ENCODE assay signal across 17 cellular contexts in the genomic region with DNA sequence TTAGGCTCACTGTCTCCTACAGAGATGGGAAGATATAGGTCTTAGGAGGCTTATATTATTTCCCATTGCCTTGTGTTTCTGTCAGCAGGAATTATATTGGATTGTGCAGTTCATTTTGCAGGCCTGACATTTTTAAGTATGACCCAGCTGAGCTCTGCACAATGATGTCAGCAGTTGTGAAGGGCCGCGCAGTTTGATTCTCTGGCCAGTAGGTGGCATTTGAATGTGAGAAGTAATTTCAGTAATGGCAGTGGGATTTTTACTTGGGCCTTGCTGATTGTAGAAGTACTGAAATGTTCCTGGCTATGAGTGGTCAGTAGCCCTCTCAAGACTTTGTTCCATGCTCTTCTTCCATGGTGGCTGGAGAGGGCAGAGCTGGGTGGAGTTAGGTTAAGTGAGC.
A peak's percentile ranks its signal among the peaks of the same experiment; 100 is the strongest.
DNase-seq lines count a peak whose midpoint lies in the region; ATAC-seq and TF ChIP-seq lines count a peak whose summit lies in the region.
"Had no signal": no experiment of that assay in that cellular context is flagged by ENCODE, and none has a peak within 500 bp of the region (broad histone marks: within the 10 kb centered on the region; RNA-seq: fewer than 3 reads in every experiment).

No MANE protein-coding gene starts in this region.

- DNase-seq in activated naive CD4-positive, alpha-beta T cell treated with anti-CD3 and anti-CD28 coated beads, Interleukin-2, amount 10 ng/mL, durations not matched to agents 7 days and 5 days, result peak; percentile 21
- DNase-seq in activated naive CD4-positive, alpha-beta T cell (lab: John Stamatoyannopoulos, UW), result no peak
- DNase-seq in LNCaP clone FGC (ENCODE audit: low read depth), result no peak
- DNase-seq in activated CD8-positive, alpha-beta T cell treated with anti-CD3 and anti-CD28 coated beads for 36 hours, result peak; percentile 28
- DNase-seq in stimulated activated naive B cell treated with anti-CD40 and anti-IgM and Interleukin-4, amounts not matched to agents 10 μg/mL and 1 μg/mL and 100 μg/mL, for 72 hours, result peak; percentile 11
- no peak for DNase-seq in natural killer cell
- no peak for DNase-seq in DMS114 treated with DMSO at 0.1 percent for 48 hours (lab: John Stamatoyannopoulos, UW; ENCODE audit: unreplicated experiment)
- DNase-seq in left colon, result no peak
- DNase-seq: DMS79 treated with DMSO at 0.1 percent for 48 hours; HCEC 1CT; heart left ventricle; naive thymus-derived CD4-positive, alpha-beta T cell; NCI-H146; retina; stomach had no signal

- POLR2A ChIA-PET in activated CD8-positive, alpha-beta T cell treated with anti-CD3 and anti-CD28 coated beads for 36 hours (lab: Charles Lee), result no interaction called here

- CTCF ChIA-PET in activated naive CD4-positive, alpha-beta T cell treated with anti-CD3 and anti-CD28 coated beads, Interleukin-2, amount 10 ng/mL, durations not matched to agents 7 days and 5 days (lab: Charles Lee), result interaction anchor here (0.9 kb wide), 1 partner anchor 224 kb away, joined by 3 read pairs; no protein-coding TSS in a partner anchor
- CTCF ChIA-PET in activated CD8-positive, alpha-beta T cell treated with anti-CD3 and anti-CD28 coated beads for 36 hours (lab: Charles Lee), result no interaction called here

- H3K27ac Mint-ChIP-seq in activated naive CD4-positive, alpha-beta T cell treated with anti-CD3 and anti-CD28 coated beads, Interleukin-2, amount 10 ng/mL, durations not matched to agents 7 days and 5 days, result no peak overlapping the region
- H3K27ac Mint-ChIP-seq in activated CD8-positive, alpha-beta T cell treated with anti-CD3 and anti-CD28 coated beads for 36 hours, result no peak overlapping the region
- H3K27ac Mint-ChIP-seq in stimulated activated naive B cell treated with anti-CD40 and anti-IgM and Interleukin-4, amounts not matched to agents 10 μg/mL and 1 μg/mL and 100 μg/mL, for 72 hours, result no peak overlapping the region
- no peak overlapping the region for H3K27ac Mint-ChIP-seq in natural killer cell
- H3K27ac Mint-ChIP-seq: brain; naive thymus-derived CD4-positive, alpha-beta T cell had no signal

- intact Hi-C loops in activated CD8-positive, alpha-beta T cell treated with anti-CD3 and anti-CD28 coated beads for 36 hours (cut with micrococcal nuclease), result no loop called here
- intact Hi-C loops in natural killer cell (cut with micrococcal nuclease) (no loop called here), left colon (cut with DNase I, micrococcal nuclease) (no loop called here)

- H3K27me3 Mint-ChIP-seq in activated naive CD4-positive, alpha-beta T cell treated with anti-CD3 and anti-CD28 coated beads, Interleukin-2, amount 10 ng/mL, durations not matched to agents 7 days and 5 days, result no peaks in the 10 kb centered on the region
- H3K27me3 Mint-ChIP-seq in activated CD8-positive, alpha-beta T cell treated with anti-CD3 and anti-CD28 coated beads for 36 hours, result no peaks in the 10 kb centered on the region
- H3K27me3 Mint-ChIP-seq in stimulated activated naive B cell treated with anti-CD40 and anti-IgM and Interleukin-4, amounts not matched to agents 10 μg/mL and 1 μg/mL and 100 μg/mL, for 72 hours, result no peaks in the 10 kb centered on the region
- H3K27me3 Mint-ChIP-seq in natural killer cell (ENCODE audit: low read depth in 2 of 2), result no peaks in the 10 kb centered on the region
- H3K27me3 Mint-ChIP-seq: brain; naive thymus-derived CD4-positive, alpha-beta T cell had no signal

- TF ChIP-seq CTCF in LNCaP clone FGC (IDR thresholded peaks at IDR 0.05; ENCODE audit: control insufficient read depth, extremely low read depth, insufficient read depth) (peak; percentile 17; the same call in 1 of the 2 replicates), natural killer cell (IDR thresholded peaks at IDR 0.05) (no peak)
- no peak for TF ChIP-seq CTCF in activated CD8-positive, alpha-beta T cell treated with anti-CD3 and anti-CD28 coated beads for 36 hours (IDR thresholded peaks at IDR 0.05)

- H3K9me3 Mint-ChIP-seq in activated naive CD4-positive, alpha-beta T cell treated with anti-CD3 and anti-CD28 coated beads, Interleukin-2, amount 10 ng/mL, durations not matched to agents 7 days and 5 days, result peaks cover under 1% of the 10 kb centered on the region
- peaks cover 2% of the 10 kb centered on the region for H3K9me3 Mint-ChIP-seq in activated CD8-positive, alpha-beta T cell treated with anti-CD3 and anti-CD28 coated beads for 36 hours
- H3K9me3 Mint-ChIP-seq in stimulated activated naive B cell treated with anti-CD40 and anti-IgM and Interleukin-4, amounts not matched to agents 10 μg/mL and 1 μg/mL and 100 μg/mL, for 72 hours, result peaks cover 2 to 7% of the 10 kb centered on the region in 2 donors
- H3K9me3 Mint-ChIP-seq in natural killer cell, result peaks cover 0 to 8% of the 10 kb centered on the region in 2 donors

- H3K4me1 Mint-ChIP-seq in activated naive CD4-positive, alpha-beta T cell treated with anti-CD3 and anti-CD28 coated beads, Interleukin-2, amount 10 ng/mL, durations not matched to agents 7 days and 5 days, result no peaks in the 10 kb centered on the region
- H3K4me1 Mint-ChIP-seq in activated CD8-positive, alpha-beta T cell treated with anti-CD3 and anti-CD28 coated beads for 36 hours (ENCODE audit: low read depth), result no peaks in the 10 kb centered on the region
- no peaks in the 10 kb centered on the region for H3K4me1 Mint-ChIP-seq in stimulated activated naive B cell treated with anti-CD40 and anti-IgM and Interleukin-4, amounts not matched to agents 10 μg/mL and 1 μg/mL and 100 μg/mL, for 72 hours
- H3K4me1 Mint-ChIP-seq in natural killer cell, result no peaks in the 10 kb centered on the region
- H3K4me1 Mint-ChIP-seq: brain; naive thymus-derived CD4-positive, alpha-beta T cell had no signal

- no peak for ATAC-seq in activated CD8-positive, alpha-beta T cell treated with anti-CD3 and anti-CD28 coated beads for 36 hours
- ATAC-seq in stimulated activated naive B cell treated with anti-CD40 and anti-IgM and Interleukin-4, amounts not matched to agents 10 μg/mL and 1 μg/mL and 100 μg/mL, for 72 hours (replicated peaks), result no peak
- ATAC-seq in natural killer cell, result no peak
- no peak for ATAC-seq in left colon
- ATAC-seq: heart left ventricle; naive thymus-derived CD4-positive, alpha-beta T cell had no signal

- no peak overlapping the region for H3K4me3 ChIP-seq in LNCaP clone FGC (ENCODE audit: low read depth, low read length)
- H3K4me3 ChIP-seq: heart left ventricle, SJSA1, stomach had no signal

- H3K4me3 Mint-ChIP-seq in activated naive CD4-positive, alpha-beta T cell treated with anti-CD3 and anti-CD28 coated beads, Interleukin-2, amount 10 ng/mL, durations not matched to agents 7 days and 5 days, result no peak overlapping the region
- no peak overlapping the region for H3K4me3 Mint-ChIP-seq in activated CD8-positive, alpha-beta T cell treated with anti-CD3 and anti-CD28 coated beads for 36 hours
- no peak overlapping the region for H3K4me3 Mint-ChIP-seq in stimulated activated naive B cell treated with anti-CD40 and anti-IgM and Interleukin-4, amounts not matched to agents 10 μg/mL and 1 μg/mL and 100 μg/mL, for 72 hours
- H3K4me3 Mint-ChIP-seq in natural killer cell, result no peak overlapping the region
- H3K4me3 Mint-ChIP-seq: brain; naive thymus-derived CD4-positive, alpha-beta T cell had no signal

- H3K36me3 Mint-ChIP-seq in activated naive CD4-positive, alpha-beta T cell treated with anti-CD3 and anti-CD28 coated beads, Interleukin-2, amount 10 ng/mL, durations not matched to agents 7 days and 5 days, result no peaks in the 10 kb centered on the region
- H3K36me3 Mint-ChIP-seq in activated CD8-positive, alpha-beta T cell treated with anti-CD3 and anti-CD28 coated beads for 36 hours (ENCODE audit: low read depth), result no peaks in the 10 kb centered on the region
- no peaks in the 10 kb centered on the region for H3K36me3 Mint-ChIP-seq in stimulated activated naive B cell treated with anti-CD40 and anti-IgM and Interleukin-4, amounts not matched to agents 10 μg/mL and 1 μg/mL and 100 μg/mL, for 72 hours
- no peaks in the 10 kb centered on the region for H3K36me3 Mint-ChIP-seq in natural killer cell
- H3K36me3 Mint-ChIP-seq: brain had no signal

Comparison
In these comparisons a context has a peak if more than half of its experiments do, and no peak if none do; other contexts are left out.
1. DNase-seq: peak in activated naive CD4-positive, alpha-beta T cell treated with anti-CD3 and anti-CD28 coated beads, Interleukin-2, amount 10 ng/mL, durations not matched to agents 7 days and 5 days (single experiment), activated CD8-positive, alpha-beta T cell treated with anti-CD3 and anti-CD28 coated beads for 36 hours (single experiment) and stimulated activated naive B cell treated with anti-CD40 and anti-IgM and Interleukin-4, amounts not matched to agents 10 μg/mL and 1 μg/mL and 100 μg/mL, for 72 hours (single experiment); none in activated naive CD4-positive, alpha-beta T cell (0 of 4), LNCaP clone FGC (single experiment), natural killer cell (single experiment), DMS114 treated with DMSO at 0.1 percent for 48 hours (single experiment) and left colon (0 of 2).